ENCODE assay signal across 21 cellular contexts in the genomic region with DNA sequence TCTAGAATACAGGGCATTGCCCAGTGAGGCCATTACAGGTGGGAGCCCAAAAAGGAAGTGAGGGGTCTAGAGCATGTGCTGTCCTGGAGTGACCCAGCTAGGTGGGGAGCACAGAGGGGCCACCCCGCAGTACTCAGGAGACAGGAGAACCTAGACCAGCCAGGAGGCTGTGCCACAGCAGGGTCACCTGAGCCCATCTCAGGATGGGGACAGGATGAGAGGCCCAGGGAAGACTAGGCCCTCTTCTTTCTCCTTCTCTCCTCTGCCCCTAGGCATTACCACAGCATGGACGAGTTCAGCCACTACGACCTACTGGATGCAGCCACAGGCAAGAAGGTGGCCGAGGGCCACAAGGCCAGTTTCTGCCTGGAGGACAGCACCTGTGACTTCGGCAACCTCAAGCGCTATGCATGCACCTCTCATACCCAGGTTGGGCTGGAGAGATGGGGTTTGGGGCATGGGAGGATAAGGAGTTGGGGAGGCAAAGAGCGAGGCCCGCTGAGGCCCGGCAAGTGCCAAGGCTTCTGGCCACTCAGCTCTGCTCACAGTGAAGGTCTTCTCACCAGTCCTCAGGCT.
"Had no signal": no experiment of that assay in that cellular context is flagged by ENCODE, and none has a peak within 500 bp of the region (broad histone marks: within the 10 kb centered on the region; RNA-seq: fewer than 3 reads in every experiment).

No MANE protein-coding gene starts in this region.

- H3K27ac ChIP-seq: neutrophil, parathyroid adenoma, sigmoid colon, transverse colon had no signal

- DNase-seq: activated CD4-positive, alpha-beta memory T cell treated with anti-CD3 and anti-CD28 coated beads, Interleukin-2, amount 10 ng/mL, durations not matched to agents 7 days and 5 days; activated CD4-positive, alpha-beta T cell treated with anti-CD3 and anti-CD28 coated beads for 48 hours; activated CD4-positive, CD25-positive, alpha-beta regulatory T cell; activated CD8-positive, alpha-beta memory T cell treated with anti-CD3 and anti-CD28 coated beads, Interleukin-2, amount 50 U/mL, for 48 hours; activated gamma-delta T cell treated with Interleukin-2 at 50 U/mL for 16 hours; activated naive CD8-positive, alpha-beta T cell treated with anti-CD3 and anti-CD28 coated beads for 36 hours; amygdala; cerebellar nuclear complex; effector CD8-positive, alpha-beta T cell; immature natural killer cell; sigmoid colon; stimulated activated naive CD4-positive, alpha-beta T cell; T-helper 17 cell; transverse colon had no signal

- H3K9me3 Mint-ChIP-seq: activated CD4-positive, alpha-beta memory T cell treated with anti-CD3 and anti-CD28 coated beads, Interleukin-2, amount 10 ng/mL, durations not matched to agents 7 days and 5 days; activated naive CD8-positive, alpha-beta T cell treated with anti-CD3 and anti-CD28 coated beads for 36 hours; dendritic cell treated with granulocyte-macrophage colony-stimulating factor and Interleukin-4, amounts not matched to agents 40 ng/mL and 50 ng/mL, for 4 days; immature natural killer cell; naive thymus-derived CD8-positive, alpha-beta T cell had no signal

- H3K4me1 ChIP-seq: parathyroid adenoma had no signal

- FAIRE-seq: TTC549 had no signal

- H3K27me3 Mint-ChIP-seq: activated CD4-positive, alpha-beta memory T cell treated with anti-CD3 and anti-CD28 coated beads, Interleukin-2, amount 10 ng/mL, durations not matched to agents 7 days and 5 days; activated naive CD8-positive, alpha-beta T cell treated with anti-CD3 and anti-CD28 coated beads for 36 hours; T-helper 17 cell had no signal

- H3K79me2 ChIP-seq: parathyroid adenoma had no signal

- ATAC-seq: esophagus mucosa; gastroesophageal sphincter; naive thymus-derived CD8-positive, alpha-beta T cell; T-helper 17 cell had no signal

- H2AFZ ChIP-seq: parathyroid adenoma had no signal

- H3K4me3 ChIP-seq: gastroesophageal sphincter, sigmoid colon, transverse colon had no signal

- H3K9ac ChIP-seq: parathyroid adenoma had no signal

- H3K27ac Mint-ChIP-seq: activated CD4-positive, alpha-beta memory T cell treated with anti-CD3 and anti-CD28 coated beads, Interleukin-2, amount 10 ng/mL, durations not matched to agents 7 days and 5 days; activated naive CD8-positive, alpha-beta T cell treated with anti-CD3 and anti-CD28 coated beads for 36 hours; dendritic cell treated with granulocyte-macrophage colony-stimulating factor and Interleukin-4, amounts not matched to agents 40 ng/mL and 50 ng/mL, for 4 days; immature natural killer cell; T-helper 17 cell had no signal

- H3K9me3 ChIP-seq: gastroesophageal sphincter, neutrophil, sigmoid colon, transverse colon had no signal

- H3K27me3 ChIP-seq: gastroesophageal sphincter, neutrophil, sigmoid colon, transverse colon had no signal

- H3K36me3 Mint-ChIP-seq: activated naive CD8-positive, alpha-beta T cell treated with anti-CD3 and anti-CD28 coated beads for 36 hours; immature natural killer cell; naive thymus-derived CD8-positive, alpha-beta T cell had no signal

- H3K4me3 Mint-ChIP-seq: activated CD4-positive, alpha-beta memory T cell treated with anti-CD3 and anti-CD28 coated beads, Interleukin-2, amount 10 ng/mL, durations not matched to agents 7 days and 5 days; activated naive CD8-positive, alpha-beta T cell treated with anti-CD3 and anti-CD28 coated beads for 36 hours; dendritic cell treated with granulocyte-macrophage colony-stimulating factor and Interleukin-4, amounts not matched to agents 40 ng/mL and 50 ng/mL, for 4 days; immature natural killer cell; naive thymus-derived CD8-positive, alpha-beta T cell had no signal

- H3K36me3 ChIP-seq: neutrophil, transverse colon had no signal
